Comparison of ENCODE assay signal across 10 cellular contexts in the genomic region with DNA sequence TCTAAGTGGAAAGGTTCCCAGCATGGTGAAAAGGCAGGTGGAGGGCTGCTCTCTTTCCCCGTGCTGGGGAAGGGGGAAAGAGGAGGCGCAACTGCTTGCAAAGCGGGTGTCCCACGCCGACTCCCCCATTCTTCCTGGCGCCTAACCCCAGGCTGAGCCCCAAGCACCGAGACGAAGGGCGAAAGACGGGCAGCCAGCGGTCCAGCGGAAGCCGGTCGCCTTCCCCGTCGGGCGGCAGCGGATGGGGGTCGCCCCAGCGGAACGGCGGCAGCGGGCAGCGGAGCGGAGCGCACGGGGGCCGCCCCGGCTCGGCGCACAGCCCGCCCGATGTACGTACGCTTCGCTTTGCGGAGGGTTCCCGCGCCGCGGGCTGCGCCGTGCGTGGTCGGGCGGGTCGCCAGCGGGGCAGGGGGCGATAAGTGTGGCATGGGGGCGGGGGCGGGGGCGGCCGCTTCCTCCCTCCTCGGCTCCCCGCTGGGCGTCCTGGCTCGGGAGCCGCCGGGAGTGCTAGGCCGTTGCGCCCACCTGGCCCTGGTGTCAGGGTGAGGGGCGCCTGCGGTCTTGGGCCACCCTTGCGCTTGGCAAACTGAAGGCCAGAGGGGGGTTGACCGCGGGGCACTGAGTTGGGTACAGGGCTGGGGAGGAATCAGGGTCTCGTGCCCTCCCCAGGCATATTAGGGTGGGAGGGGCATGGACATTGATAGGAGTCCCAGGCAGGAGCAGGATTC. TPM values are rescaled to one million over a fixed set of nuclear protein-coding genes. Genes with fewer than 3 reads are reported as not detected.
DNase-seq lines count a peak whose midpoint lies in the region; ATAC-seq and TF ChIP-seq lines count a peak whose summit lies in the region.
"Had no signal": no experiment of that assay in that cellular context is flagged by ENCODE, and none has a peak within 500 bp of the region (broad histone marks: within the 10 kb centered on the region; RNA-seq: fewer than 3 reads in every experiment).

No MANE protein-coding gene starts in this region.

- WGBS in mesodermal cell (ENCODE audit: insufficient coverage in 2 of 2), 2 experiments, result 1 to 2% methylated on average over 41 to 42 of the region's 67 CpGs

- H3K4me3 ChIP-seq in cardiac muscle cell, result peak overlapping the region; percentile 12
- peak overlapping the region; percentile 37 for H3K4me3 ChIP-seq in adipocyte (ENCODE audit: low read length)
- peak overlapping the region; percentile 25 for H3K4me3 ChIP-seq in mesodermal cell (ENCODE audit: extremely low read depth, insufficient read depth, low read length, poor library complexity, severe bottlenecking)
- H3K4me3 ChIP-seq in upper lobe of right lung, result peak overlapping the region; percentile 22

- DNase-seq in cardiac muscle cell (ENCODE audit: low read depth in 1 of 2, low spot score in 1 of 2) (peak in 1 of 2 donors; percentile 45), left ventricle myocardium superior (no peak), adipocyte (ENCODE audit: low read depth) (peak; percentile 7), upper lobe of right lung (no peak), NCI-H748 treated with DMSO at 0.1 percent for 48 hours (lab: John Stamatoyannopoulos, UW) (no peak), left colon (no peak), GF-D8 (lab: John Stamatoyannopoulos, UW) (no peak)
- DNase-seq: cerebellar nuclear complex, NCI-H226 had no signal

- H3K9me3 ChIP-seq in cardiac muscle cell (ENCODE audit: low read depth) (no peaks in the 10 kb centered on the region), adipocyte (ENCODE audit: control insufficient read depth, low read length) (no peaks in the 10 kb centered on the region), mesodermal cell (ENCODE audit: control insufficient read depth, low read length) (no peaks in the 10 kb centered on the region), upper lobe of right lung (no peaks in the 10 kb centered on the region)

- H3K36me3 ChIP-seq in cardiac muscle cell, result no peaks in the 10 kb centered on the region
- H3K36me3 ChIP-seq in adipocyte (ENCODE audit: control insufficient read depth, insufficient read depth, low read length, severe bottlenecking), result no peaks in the 10 kb centered on the region
- H3K36me3 ChIP-seq in mesodermal cell (ENCODE audit: control insufficient read depth, insufficient read depth, low read length), result no peaks in the 10 kb centered on the region
- no peaks in the 10 kb centered on the region for H3K36me3 ChIP-seq in upper lobe of right lung

- H3K27ac ChIP-seq in cardiac muscle cell (no peak overlapping the region), mesodermal cell (ENCODE audit: low read depth, low read length, severe bottlenecking) (no peak overlapping the region), upper lobe of right lung (no peak overlapping the region)

- H3K27me3 ChIP-seq in cardiac muscle cell, result peaks cover 41% of the 10 kb centered on the region
- peaks cover 29% of the 10 kb centered on the region for H3K27me3 ChIP-seq in adipocyte (replicated peaks; ENCODE audit: control insufficient read depth, insufficient read depth, low read length)
- H3K27me3 ChIP-seq in upper lobe of right lung, result peaks cover 45% of the 10 kb centered on the region

- TF ChIP-seq CTCF in cardiac muscle cell (IDR thresholded peaks at IDR 0.05; ENCODE audit: low read depth, low read length) (no peak), upper lobe of right lung (IDR thresholded peaks at IDR 0.05) (no peak)

- no peak overlapping the region for H3K9ac ChIP-seq in adipocyte (ENCODE audit: low read length)

- intact Hi-C loops in left ventricle myocardium superior (cut with micrococcal nuclease), result no loop called here
- intact Hi-C loops in upper lobe of right lung (cut with DNase I), result no loop called here
- intact Hi-C loops in left colon (cut with DNase I, micrococcal nuclease), result no loop called here

- no peaks in the 10 kb centered on the region for H3K4me1 ChIP-seq in cardiac muscle cell (ENCODE audit: low read depth)
- H3K4me1 ChIP-seq in adipocyte (ENCODE audit: control insufficient read depth, insufficient read depth, low read length), result peaks cover 4% of the 10 kb centered on the region
- no peaks in the 10 kb centered on the region for H3K4me1 ChIP-seq in mesodermal cell (ENCODE audit: control insufficient read depth, insufficient read depth, low read length, poor library complexity, severe bottlenecking)
- H3K4me1 ChIP-seq in upper lobe of right lung, result peaks cover 10% of the 10 kb centered on the region

- ATAC-seq in left ventricle myocardium superior (no peak), upper lobe of right lung (no peak), left colon (no peak)

RNA-seq across cellular contexts. Expression of a gene that starts 35.2 kb away (rescaled TPM):
- total RNA-seq in cardiac muscle cell, result 1,267 and 1,807 TPM in 2 replicates
- 2,642 and 3,793 TPM in 2 replicates for polyA plus RNA-seq in cardiac muscle cell
- total RNA-seq in left ventricle myocardium superior, result 2,442 TPM
- 475 TPM for polyA plus RNA-seq in mesodermal cell (2013, experiment 1 of 2)
- polyA plus RNA-seq in mesodermal cell (2013, experiment 2 of 2), result 398 TPM
- 494 TPM for total RNA-seq in upper lobe of right lung
- total RNA-seq in left colon, result 100 to 1,000 TPM; 327 to 513 TPM
